ENCODE assay signal across 8 cellular contexts in the genomic region with DNA sequence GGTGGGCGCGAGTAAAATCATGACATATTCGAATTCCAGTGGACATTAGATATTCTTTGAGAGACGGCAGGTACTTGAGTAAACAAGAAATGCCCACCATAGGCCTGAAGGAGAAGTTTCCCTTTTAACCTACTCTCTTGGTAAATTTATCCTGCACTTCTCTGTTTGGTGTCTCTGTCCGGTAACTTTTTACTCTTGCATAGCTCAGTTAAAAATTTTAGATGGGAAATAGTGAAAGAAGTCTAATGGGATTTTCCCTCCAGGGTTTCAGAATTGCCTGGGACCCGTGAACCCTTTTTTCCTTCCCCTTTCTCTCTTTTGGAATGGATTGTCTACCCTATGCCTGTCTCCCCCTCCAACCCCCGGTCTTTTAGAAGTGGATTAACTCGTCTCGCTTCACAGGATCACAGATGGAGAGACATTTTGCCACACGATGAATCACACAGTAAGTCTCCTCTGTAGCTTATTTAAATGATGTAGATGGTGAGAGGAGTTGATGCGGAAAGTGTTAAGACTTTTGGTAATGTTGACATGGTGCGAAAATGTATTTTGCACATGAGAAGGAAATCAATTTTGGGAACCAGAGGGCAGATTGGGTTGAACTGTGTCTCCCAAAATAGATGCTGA. TPM values are rescaled to one million over a fixed set of nuclear protein-coding genes. Genes with fewer than 3 reads are reported as not detected.
DNase-seq lines count a peak whose midpoint lies in the region; ATAC-seq and TF ChIP-seq lines count a peak whose summit lies in the region.

No MANE protein-coding gene starts in this region.

- H3K4me1 ChIP-seq in Caco-2 (0 out of 2 replicates have a peak, but pooled peaks cover 9% of the 10 kb centered on the region), liver (ENCODE audit: control insufficient read depth in 4 of 4, insufficient read depth in 4 of 4, low read length in 3 of 4) (peaks cover 0 to 15% (median 12%) of the 10 kb centered on the region in 4 donors), tibial nerve (peaks cover 0 to 23% (median 8%) of the 10 kb centered on the region in 4 donors)

- ATAC-seq in GM19438 (IDR thresholded peaks at IDR 0.05; ENCODE audit: low read depth, unreplicated experiment) (peak; percentile 10), HG03354 (IDR thresholded peaks at IDR 0.05; ENCODE audit: poor library complexity, severe bottlenecking, unreplicated experiment) (no peak)
- no peak for ATAC-seq in activated naive CD8-positive, alpha-beta T cell treated with anti-CD3 and anti-CD28 coated beads, Interleukin-2, amount 10 ng/mL, durations not matched to agents 7 days and 5 days (ENCODE audit: low read depth)

- TF ChIP-seq POLR2A in tibial nerve (IDR thresholded peaks at IDR 0.05), result no peak

- peak overlapping the region; percentile 88 for H3K27ac Mint-ChIP-seq in Caco-2 (ENCODE audit: unreplicated experiment)
- peak overlapping the region; percentile 78 for H3K27ac Mint-ChIP-seq in activated naive CD8-positive, alpha-beta T cell treated with anti-CD3 and anti-CD28 coated beads, Interleukin-2, amount 10 ng/mL, durations not matched to agents 7 days and 5 days

- TF ChIP-seq EP300 in tibial nerve (IDR thresholded peaks at IDR 0.05), result no peak

- H3K9me3 Mint-ChIP-seq in Caco-2 (ENCODE audit: unreplicated experiment), result no peaks in the 10 kb centered on the region
- H3K9me3 Mint-ChIP-seq in activated naive CD8-positive, alpha-beta T cell treated with anti-CD3 and anti-CD28 coated beads, Interleukin-2, amount 10 ng/mL, durations not matched to agents 7 days and 5 days, result no peaks in the 10 kb centered on the region

- peaks cover 12% of the 10 kb centered on the region for H3K36me3 Mint-ChIP-seq in Caco-2 (ENCODE audit: insufficient read depth, unreplicated experiment)
- H3K36me3 Mint-ChIP-seq in activated naive CD8-positive, alpha-beta T cell treated with anti-CD3 and anti-CD28 coated beads, Interleukin-2, amount 10 ng/mL, durations not matched to agents 7 days and 5 days, result peaks cover 2% of the 10 kb centered on the region

- no peak for TF ChIP-seq CTCF in Caco-2 (IDR thresholded peaks at IDR 0.05; ENCODE audit: insufficient read depth in 1 of 2, low read depth in 1 of 2, low read length in 1 of 2, severe bottlenecking in 1 of 2, unreplicated experiment in 1 of 2)
- TF ChIP-seq CTCF in liver (IDR thresholded peaks at IDR 0.05; ENCODE audit: low read depth, low read length, missing input control), result no peak
- TF ChIP-seq CTCF in tibial nerve (IDR thresholded peaks at IDR 0.05), result peak in 2 of 5 experiments; percentile 3 to 8

- H3K27ac ChIP-seq in liver (ENCODE audit: low read depth in 1 of 2, low read length in 2 of 2) (no peak overlapping the region), tibial nerve (peak overlapping the region in 3 of 4 donors; percentile 81 to 85 (median 84))

- peaks cover 7% of the 10 kb centered on the region for H3K4me1 Mint-ChIP-seq in Caco-2 (ENCODE audit: low read depth, unreplicated experiment)
- H3K4me1 Mint-ChIP-seq in activated naive CD8-positive, alpha-beta T cell treated with anti-CD3 and anti-CD28 coated beads, Interleukin-2, amount 10 ng/mL, durations not matched to agents 7 days and 5 days, result peaks cover 16% of the 10 kb centered on the region

- peak overlapping the region; percentile 97 for H3K4me3 Mint-ChIP-seq in Caco-2 (ENCODE audit: unreplicated experiment)
- H3K4me3 Mint-ChIP-seq in activated naive CD8-positive, alpha-beta T cell treated with anti-CD3 and anti-CD28 coated beads, Interleukin-2, amount 10 ng/mL, durations not matched to agents 7 days and 5 days, result peak overlapping the region; percentile 92

- POLR2A ChIA-PET in Caco-2 (lab: Charles Lee), result interaction anchor here (1.8 kb wide), 1 partner anchor 311 kb away, joined by 8 read pairs; no protein-coding TSS in a partner anchor
- POLR2A ChIA-PET in activated naive CD8-positive, alpha-beta T cell treated with anti-CD3 and anti-CD28 coated beads, Interleukin-2, amount 10 ng/mL, durations not matched to agents 7 days and 5 days (lab: Charles Lee), result no interaction called here

- H3K4me3 ChIP-seq in Caco-2 (ENCODE audit: low read depth, low read length), result peak overlapping the region; percentile 90
- peak overlapping the region; percentile 9 to 90 (median 24) for H3K4me3 ChIP-seq in liver (ENCODE audit: low read depth in 1 of 3, low read length in 3 of 3)
- peak overlapping the region; percentile 8 to 87 (median 80) for H3K4me3 ChIP-seq in tibial nerve

- H3K27me3 ChIP-seq in Caco-2 (replicated peaks; ENCODE audit: control insufficient read depth, insufficient read depth, low read length), result no peaks in the 10 kb centered on the region
- no peaks in the 10 kb centered on the region for H3K27me3 ChIP-seq in liver (ENCODE audit: control insufficient read depth in 4 of 4, insufficient read depth in 4 of 4, low read length in 3 of 4)
- no peaks in the 10 kb centered on the region for H3K27me3 ChIP-seq in tibial nerve

- BruUV-seq in Caco-2 (replicated peaks; lab: Mats Ljungman, UMichigan), result no TSS peak

- H3K36me3 ChIP-seq in Caco-2 (ENCODE audit: control insufficient read depth, insufficient read depth, low read length), result no peaks in the 10 kb centered on the region; the same call in 1 of the 2 replicates
- peaks cover 0 to 4% (median 2%) of the 10 kb centered on the region in 4 donors for H3K36me3 ChIP-seq in liver (ENCODE audit: control insufficient read depth in 4 of 4, insufficient read depth in 3 of 4, low read depth in 1 of 4, low read length in 3 of 4)
- peaks cover 0 to 7% (median 0%) of the 10 kb centered on the region in 3 donors for H3K36me3 ChIP-seq in tibial nerve

- no peak for TF ChIP-seq RAD21 in liver (IDR thresholded peaks at IDR 0.05)

- H3K27me3 Mint-ChIP-seq in Caco-2 (ENCODE audit: insufficient read depth, unreplicated experiment), result no peaks in the 10 kb centered on the region
- H3K27me3 Mint-ChIP-seq in activated naive CD8-positive, alpha-beta T cell treated with anti-CD3 and anti-CD28 coated beads, Interleukin-2, amount 10 ng/mL, durations not matched to agents 7 days and 5 days, result peaks cover 2% of the 10 kb centered on the region

- H3K9ac ChIP-seq in liver (ENCODE audit: low read depth in 1 of 2, low read length in 2 of 2), result peak overlapping the region; percentile 1 to 45

- CTCF ChIA-PET in Caco-2 (lab: Charles Lee), result interaction anchor here (0.9 to 2.7 kb wide), 7 partner anchors 11 to 420 kb away, joined by 3 to 11 read pairs (median 5); partner anchors contain the start of gene TNFRSF19

- DNase-seq in Caco-2, result no peak
- DNase-seq in HuH-7 (ENCODE audit: low spot score), result peak; percentile 36
- DNase-seq in activated naive CD8-positive, alpha-beta T cell treated with anti-CD3 and anti-CD28 coated beads, Interleukin-2, amount 10 ng/mL, durations not matched to agents 7 days and 5 days, result no peak
- DNase-seq in tibial nerve (ENCODE audit: low spot score in 2 of 2), result no peak
- no peak for DNase-seq in stimulated activated CD4-positive, alpha-beta T cell treated with anti-CD3 and anti-CD28 coated beads, Interleukin-2, amount 100 ng/mL, for 48 hours

- H3K9me3 ChIP-seq in Caco-2 (no peaks in the 10 kb centered on the region), liver (ENCODE audit: control insufficient read depth in 4 of 4, low read length in 3 of 4) (no peaks in the 10 kb centered on the region), tibial nerve (no peaks in the 10 kb centered on the region)

- WGBS in liver, result 30% methylated on average over 12 of the region's 12 CpGs
- 30 to 32% methylated on average over 12 of the region's 12 CpGs for WGBS in tibial nerve, 2 donors

- intact Hi-C loops in Caco-2 (cut with micrococcal nuclease; ENCODE audit: unreplicated experiment), result loop anchor here (2.0 to 5.0 kb wide), 2 partner anchors 312 to 423 kb away; no protein-coding TSS in a partner anchor

TF ChIP-seq in liver, 16 proteins besides CTCF, POLR2A, EP300 and RAD21:
- TF ChIP-seq REST (IDR thresholded peaks at IDR 0.05) (peak; percentile 4), GABPA (IDR thresholded peaks at IDR 0.05 in 1 of 2, conservative IDR thresholded peaks at IDR 0.05 in 1 of 2) (no peak)
TF ChIP-seq in liver: peak in this region for 1.

RNA-seq across cellular contexts. Expression of gene MIPEP, which starts 0.5 kb away (rescaled TPM):
- 40.6 and 40.8 TPM in 2 replicates for total RNA-seq in Caco-2 (2022)
- 1 to 10 TPM; 7.1 to 9.4 TPM for total RNA-seq in activated naive CD8-positive, alpha-beta T cell treated with anti-CD3 and anti-CD28 coated beads, Interleukin-2, amount 10 ng/mL, durations not matched to agents 7 days and 5 days
- 1 to 10 TPM; 7.4 to 8.8 TPM for total RNA-seq in liver
- 10 to 100 TPM; 11.5 to 11.7 TPM for polyA plus RNA-seq in liver
- total RNA-seq in tibial nerve, result 10 to 100 TPM in 3 of 4 donors, 1 to 10 TPM in 1; 8.4 to 25.8 (median 16.4) TPM

RNA-seq across cellular contexts. Expression of gene C1QTNF9B, which starts 7.6 kb away (rescaled TPM):
- total RNA-seq in Caco-2 (2022) (not detected in 2 replicates), liver (under 1 TPM in 1 of 2 donors, not detected in 1; 0.08 TPM), tibial nerve (1 to 10 TPM in 1 of 4 donors, not detected in 3; 2.0 TPM)
- total RNA-seq in activated naive CD8-positive, alpha-beta T cell treated with anti-CD3 and anti-CD28 coated beads, Interleukin-2, amount 10 ng/mL, durations not matched to agents 7 days and 5 days, result not detected
- under 1 TPM in 1 of 2 donors, not detected in 1; 0.24 TPM for polyA plus RNA-seq in liver

Comparison
In these comparisons a context has a peak if more than half of its experiments do, and no peak if none do; other contexts are left out.
1. H3K4me3 ChIP-seq: peak in every context shown above with its lines; median percentile 90 in Caco-2; 80 in tibial nerve; 24 in liver.
2. H3K27ac ChIP-seq: peak in tibial nerve (3 of 4); none in liver (0 of 2).